ENCODE assay signal across 15 cellular contexts in the genomic region with DNA sequence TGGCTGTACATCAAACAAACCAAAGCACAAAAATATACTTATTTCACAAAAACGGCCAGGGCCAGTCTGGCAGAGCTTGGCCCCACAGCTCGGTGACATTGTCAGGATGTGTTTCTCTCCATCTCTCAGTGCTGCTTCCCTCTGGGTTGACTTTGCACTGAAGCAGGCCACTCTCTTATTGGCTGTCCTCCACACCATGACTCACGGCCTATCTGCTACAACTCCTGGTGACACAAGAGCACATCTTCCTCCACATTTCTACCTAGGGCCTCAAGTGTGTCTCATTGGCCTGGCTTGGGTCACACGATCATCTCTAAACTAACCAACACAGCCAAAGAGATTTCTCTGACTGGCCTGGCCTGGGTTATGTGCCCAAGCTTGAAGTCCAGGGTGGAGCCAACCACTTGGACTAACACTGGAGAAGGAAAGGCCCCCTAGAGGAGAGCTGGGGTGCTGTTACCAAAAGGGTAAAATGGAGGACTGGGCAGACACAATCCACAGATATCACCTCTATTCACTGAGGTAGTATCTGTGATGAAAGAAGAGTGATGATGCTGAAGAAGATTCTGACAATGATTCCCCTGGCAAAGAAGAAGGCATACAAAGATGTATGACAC.
A peak's percentile ranks its signal among the peaks of the same experiment; 100 is the strongest.
DNase-seq lines count a peak whose midpoint lies in the region; ATAC-seq and TF ChIP-seq lines count a peak whose summit lies in the region.
"Had no signal": no experiment of that assay in that cellular context is flagged by ENCODE, and none has a peak within 500 bp of the region (broad histone marks: within the 10 kb centered on the region; RNA-seq: fewer than 3 reads in every experiment).

No MANE protein-coding gene starts in this region.

- H3K9me3 ChIP-seq in BLaER1: peaks cover 10% of the 10 kb centered on the region
- H3K9me3 ChIP-seq: tibial nerve had no signal

- H3K36me3 Mint-ChIP-seq in glutamatergic neuron (ENCODE audit: unreplicated experiment): no peaks in the 10 kb centered on the region

- H3K4me2 ChIP-seq in BLaER1: peak overlapping the region; percentile 79

- peak overlapping the region; percentile 6; the same call in 1 of the 2 replicates for H3K4me3 ChIP-seq in BLaER1
- H3K4me3 ChIP-seq: tibial nerve had no signal

- ATAC-seq in HG02981 (IDR thresholded peaks at IDR 0.05; ENCODE audit: unreplicated experiment): no peak
- ATAC-seq: T-helper 17 cell had no signal

- H3K27me3 ChIP-seq in BLaER1: no peaks in the 10 kb centered on the region
- H3K27me3 ChIP-seq: tibial nerve had no signal

- no peaks in the 10 kb centered on the region for H3K36me3 ChIP-seq in BLaER1
- H3K36me3 ChIP-seq: tibial nerve had no signal

- H3K27ac Mint-ChIP-seq in glutamatergic neuron (ENCODE audit: unreplicated experiment): no peak overlapping the region
- H3K27ac Mint-ChIP-seq: activated B cell treated with CpG ODN at 0.5 μM for 24 hours, nephron progenitor cell, T-helper 17 cell had no signal

- peak overlapping the region; percentile 90 for H3K27ac ChIP-seq in BLaER1
- H3K27ac ChIP-seq: tibial nerve had no signal

- no peaks in the 10 kb centered on the region for H3K4me1 Mint-ChIP-seq in glutamatergic neuron (ENCODE audit: low read depth, unreplicated experiment)
- H3K4me1 Mint-ChIP-seq: activated B cell treated with CpG ODN at 0.5 μM for 24 hours, T-helper 17 cell had no signal

- H3K4me3 Mint-ChIP-seq in glutamatergic neuron (ENCODE audit: unreplicated experiment): no peak overlapping the region
- H3K4me3 Mint-ChIP-seq: activated B cell treated with CpG ODN at 0.5 μM for 24 hours, nephron progenitor cell, T-helper 17 cell had no signal

- peak; percentile 5 for DNase-seq in RKO (ENCODE audit: low spot score)
- DNase-seq in glutamatergic neuron: no peak
- no peak for DNase-seq in NCI-H2196 (lab: John Stamatoyannopoulos, UW; ENCODE audit: unreplicated experiment)
- DNase-seq in EL: no peak
- DNase-seq: activated B cell treated with CpG ODN at 0.5 μM for 24 hours; caudate nucleus; effector CD4-positive, alpha-beta T cell; NCI-H1105; nephron progenitor cell; stimulated activated naive CD4-positive, alpha-beta T cell treated with Interleukin-2 at 50 U/mL for 16 hours; T-helper 17 cell had no signal

- peaks cover 2% of the 10 kb centered on the region for H3K27me3 Mint-ChIP-seq in glutamatergic neuron (ENCODE audit: unreplicated experiment)
- H3K27me3 Mint-ChIP-seq: activated B cell treated with CpG ODN at 0.5 μM for 24 hours had no signal

- no peak overlapping the region for H3K9ac ChIP-seq in BLaER1

- peaks cover 67% of the 10 kb centered on the region for H3K4me1 ChIP-seq in BLaER1
- H3K4me1 ChIP-seq: tibial nerve had no signal

- H4K20me1 ChIP-seq in BLaER1: no peaks in the 10 kb centered on the region

- TF ChIP-seq CTCF in GM12873 (IDR thresholded peaks at IDR 0.05; ENCODE audit: insufficient read depth, low read depth, low read length, missing control alignments): peak; percentile 34
- TF ChIP-seq CTCF in glutamatergic neuron (IDR thresholded peaks at IDR 0.05; ENCODE audit: partially characterized antibody, unreplicated experiment): peak; percentile 7

- no peaks in the 10 kb centered on the region for H3K9me3 Mint-ChIP-seq in glutamatergic neuron (ENCODE audit: unreplicated experiment)
- H3K9me3 Mint-ChIP-seq: activated B cell treated with CpG ODN at 0.5 μM for 24 hours, nephron progenitor cell had no signal
